ENCODE assay signal across 1 cellular context in the genomic region with DNA sequence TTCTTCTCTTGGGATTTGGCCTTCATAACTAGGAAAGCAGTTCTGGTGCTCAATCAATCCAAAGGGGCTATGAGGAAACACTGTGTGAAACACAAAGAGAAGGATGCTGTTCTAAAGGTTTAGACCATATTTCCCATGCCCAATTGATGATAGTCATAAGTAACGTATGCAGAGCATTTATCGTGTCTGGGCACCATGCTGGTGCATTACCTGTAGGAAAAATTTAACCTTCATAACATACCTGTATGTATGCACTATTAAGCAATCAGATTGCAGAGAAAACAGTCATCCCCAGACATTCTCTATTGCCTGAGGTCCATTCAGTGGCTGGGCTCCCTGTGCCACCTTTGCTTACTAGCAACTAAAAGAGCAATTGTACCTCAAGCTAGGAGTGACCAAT.
TF ChIP-seq lines count a peak whose summit lies in the region.

No MANE protein-coding gene starts in this region.

TF ChIP-seq in H1, 55 proteins besides CTCF, POLR2A, EP300 and RAD21 (continued from another document):
- TF ChIP-seq BCL11A (IDR thresholded peaks at IDR 0.05; ENCODE audit: low read depth in 2 of 2, low read length in 2 of 2) = no peak
- TF ChIP-seq POLR2AphosphoS5 (IDR thresholded peaks at IDR 0.05; ENCODE audit: low read depth, low read length) = no peak
- no peak for TF ChIP-seq KDM4A (IDR thresholded peaks at IDR 0.05; ENCODE audit: low read depth, low read length, severe bottlenecking)
- no peak for TF ChIP-seq MAX (IDR thresholded peaks at IDR 0.05)
- TF ChIP-seq, protein P1, sequence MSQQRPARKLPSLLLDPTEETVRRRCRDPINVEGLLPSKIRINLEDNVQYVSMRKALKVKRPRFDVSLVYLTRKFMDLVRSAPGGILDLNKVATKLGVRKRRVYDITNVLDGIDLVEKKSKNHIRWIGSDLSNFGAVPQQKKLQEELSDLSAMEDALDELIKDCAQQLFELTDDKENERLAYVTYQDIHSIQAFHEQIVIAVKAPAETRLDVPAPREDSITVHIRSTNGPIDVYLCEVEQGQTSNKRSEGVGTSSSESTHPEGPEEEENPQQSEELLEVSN (IDR thresholded peaks at IDR 0.05) = no peak
- no peak for TF ChIP-seq TEAD4 (IDR thresholded peaks at IDR 0.05; ENCODE audit: low read depth, low read length)
- TF ChIP-seq ATF3 (IDR thresholded peaks at IDR 0.05; ENCODE audit: insufficient read depth, low read depth, low read length) = no peak
- no peak for TF ChIP-seq ASH2L (IDR thresholded peaks at IDR 0.05; ENCODE audit: low read length)
- no peak for TF ChIP-seq CBX8 (IDR thresholded peaks at IDR 0.05; ENCODE audit: borderline replicate concordance, low read depth, low read length)
- TF ChIP-seq CREB1 (IDR thresholded peaks at IDR 0.05) = no peak
- TF ChIP-seq YY1 (IDR thresholded peaks at IDR 0.05; ENCODE audit: low read depth, low read length) = no peak
- TF ChIP-seq NRF1 (IDR thresholded peaks at IDR 0.05; ENCODE audit: low read depth, low read length) = no peak
- TF ChIP-seq KDM5A (IDR thresholded peaks at IDR 0.05; ENCODE audit: low read length) = no peak
- no peak for TF ChIP-seq CHD1 (IDR thresholded peaks at IDR 0.05; ENCODE audit: low read depth, low read length)
- no peak for TF ChIP-seq PHF8 (conservative IDR thresholded peaks at IDR 0.05; ENCODE audit: low read depth, low read length)
- TF ChIP-seq ZNF274 (IDR thresholded peaks at IDR 0.05; ENCODE audit: borderline replicate concordance, extremely low read depth, low read length) = no peak
- TF ChIP-seq GTF2F1 (IDR thresholded peaks at IDR 0.05; ENCODE audit: borderline replicate concordance, low read depth, low read length) = no peak
- no peak for TF ChIP-seq SUZ12 (IDR thresholded peaks at IDR 0.05; ENCODE audit: low read length)
- TF ChIP-seq SRF (IDR thresholded peaks at IDR 0.05; ENCODE audit: low read depth, low read length) = no peak
TF ChIP-seq in H1: peak in this region for 0.
